ENCODE assay signal across 15 cellular contexts in genomic region chr2:65639156-65639876, GRCh38.
DNase-seq lines count a peak whose midpoint lies in the region; ATAC-seq, FAIRE-seq and TF ChIP-seq lines count a peak whose summit lies in the region.
"Had no signal": no experiment of that assay in that cellular context is flagged by ENCODE, and none has a peak within 500 bp of the region (broad histone marks: within the 10 kb centered on the region; RNA-seq: fewer than 3 reads in every experiment).

No MANE protein-coding gene starts in this region.

- in situ Hi-C loops in KBM-7 (cut with MboI; ENCODE audit: low pct_unique_long_range_greater_than_20kb, low sequenced_read_pairs): no loop called here

- H3K4me2 ChIP-seq in A549: peak overlapping the region; percentile 77
- no peak overlapping the region for H3K4me2 ChIP-seq in Loucy (ENCODE audit: low read depth, low read length, poor library complexity, severe bottlenecking)
- H3K4me2 ChIP-seq: GM23338 had no signal

- peak in 1 of 2 experiments; percentile 8; a peak in 3 of 6 replicates for ATAC-seq in A549
- ATAC-seq in HG03442 (IDR thresholded peaks at IDR 0.05; ENCODE audit: unreplicated experiment): no peak
- ATAC-seq: activated T-helper 17 cell treated with anti-CD3 and anti-CD28 coated beads, Interleukin-2, amount 50 U/mL, for 72 hours had no signal

- CTCF ChIA-PET in A549 (lab: Yijun Ruan, JAX): interaction anchor here (0.9 to 2.6 kb wide), 16 partner anchors 8 to 1678 kb away, joined by 3 to 20 read pairs (median 4); no protein-coding TSS in a partner anchor

- 54% methylated on average over 6 of the region's 6 CpGs for WGBS in A549 (ENCODE audit: missing lambda C conversion rate)
- WGBS in lower leg skin, 2 donors: 34 to 62% methylated on average over 6 of the region's 6 CpGs

- no peak for TF ChIP-seq RAD21 in A549 (conservative IDR thresholded peaks at IDR 0.05 in 1 of 2, IDR thresholded peaks at IDR 0.05 in 1 of 2)

- TF ChIP-seq CTCF in A549 (IDR thresholded peaks at IDR 0.05): no peak
- TF ChIP-seq CTCF in Loucy (conservative IDR thresholded peaks at IDR 0.05; ENCODE audit: low read length): no peak
- TF ChIP-seq CTCF in lower leg skin (IDR thresholded peaks at IDR 0.05): no peak

- peaks cover 9% of the 10 kb centered on the region; the same call in 2 of the 3 replicates for H3K4me1 ChIP-seq in A549
- no peaks in the 10 kb centered on the region for H3K4me1 ChIP-seq in Loucy (ENCODE audit: insufficient read depth, low read length, poor library complexity, severe bottlenecking)
- H3K4me1 ChIP-seq: breast epithelium had no signal

- no peak overlapping the region; a peak in 1 of 6 replicates for H3K27ac ChIP-seq in A549
- H3K27ac ChIP-seq: breast epithelium had no signal

- no peaks in the 10 kb centered on the region for H3F3A ChIP-seq in Loucy (ENCODE audit: low read depth)

- H3K79me2 ChIP-seq in Loucy (ENCODE audit: insufficient read depth, low read length): no peaks in the 10 kb centered on the region

- no peaks in the 10 kb centered on the region for H3K36me3 ChIP-seq in Loucy (ENCODE audit: insufficient read depth, low read length)
- H3K36me3 ChIP-seq: breast epithelium had no signal

- POLR2A ChIA-PET in A549 (lab: Yijun Ruan, JAX): interaction anchor here (0.8 kb wide), 1 partner anchor 8 kb away, joined by 3 read pairs; no protein-coding TSS in a partner anchor

- H3K9me3 ChIP-seq in A549 (no peaks in the 10 kb centered on the region), Loucy (ENCODE audit: insufficient read depth, low read depth, low read length) (no peaks in the 10 kb centered on the region)
- H3K9me3 ChIP-seq: breast epithelium had no signal

- intact Hi-C loops in lower leg skin (cut with DNase I; ENCODE audit: low total_unique reads): no loop called here

- H3K9ac ChIP-seq in Loucy (ENCODE audit: low read depth, low read length, poor library complexity, severe bottlenecking): no peak overlapping the region

- TF ChIP-seq EP300 in A549 (IDR thresholded peaks at IDR 0.05): no peak

- DNase-seq in A549 (ENCODE audit: low read depth in 1 of 2, low spot score in 1 of 2) (no peak), dedifferentiated amniotic fluid mesenchymal stem cell (ENCODE audit: extremely low spot score) (peak; percentile 17), mucosa of gallbladder (ENCODE audit: low spot score) (peak; percentile 44), pons (ENCODE audit: low spot score) (no peak), lower leg skin (ENCODE audit: low spot score in 2 of 2) (no peak), KBM-7 (no peak)
- DNase-seq: activated CD4-positive, alpha-beta T cell treated with anti-CD3 and anti-CD28 coated beads, Interleukin-2, amount 10 ng/mL, durations not matched to agents 24 days and 14 days; erythroblast; kidney; NCI-H1417 treated with DMSO at 0.1 percent for 48 hours had no signal

- peak overlapping the region; percentile 30; the same call in 1 of the 2 replicates for H2AFZ ChIP-seq in Loucy (ENCODE audit: low read length)

- H3K27me3 ChIP-seq in Loucy (ENCODE audit: insufficient read depth, low read length, poor library complexity, severe bottlenecking): no peaks in the 10 kb centered on the region
- H3K27me3 ChIP-seq: breast epithelium had no signal

- no peaks in the 10 kb centered on the region for H3K9me2 ChIP-seq in Loucy (replicated peaks; ENCODE audit: low read depth, low read length)

- no peak for FAIRE-seq in A549 (lab: Jason Lieb, UNC)
- FAIRE-seq: kidney had no signal

- H3K4me3 ChIP-seq in A549: peak overlapping the region; percentile 42; the same call in 2 of the 3 replicates
- H3K4me3 ChIP-seq in Loucy (ENCODE audit: low read length, poor library complexity, severe bottlenecking): no peak overlapping the region
- no peak overlapping the region for H3K4me3 ChIP-seq in lower leg skin (ENCODE audit: low read depth, poor library complexity, severe bottlenecking)
- H3K4me3 ChIP-seq: GM23338 had no signal

- no peaks in the 10 kb centered on the region for H4K20me1 ChIP-seq in Loucy (ENCODE audit: insufficient read depth, low read length, poor library complexity, severe bottlenecking)

- no peak for TF ChIP-seq POLR2A in A549 (IDR thresholded peaks at IDR 0.05; ENCODE audit: low read length)
- TF ChIP-seq POLR2A in lower leg skin (IDR thresholded peaks at IDR 0.05): no peak

TF ChIP-seq in A549, 52 proteins besides CTCF, POLR2A, EP300 and RAD21:
- no peak for TF ChIP-seq JUN (IDR thresholded peaks at IDR 0.05)
- TF ChIP-seq FOXS1 (CRISPR knock-in tag; IDR thresholded peaks at IDR 0.05): no peak
- TF ChIP-seq HOXA7 (CRISPR knock-in tag; IDR thresholded peaks at IDR 0.05): no peak
- TF ChIP-seq E2F6 (IDR thresholded peaks at IDR 0.05; ENCODE audit: borderline replicate concordance, low read depth): no peak
- TF ChIP-seq ATOH8 (CRISPR knock-in tag; IDR thresholded peaks at IDR 0.05; ENCODE audit: low read depth): no peak
- TF ChIP-seq CBX2 (IDR thresholded peaks at IDR 0.05; ENCODE audit: borderline replicate concordance, low read depth): no peak
- TF ChIP-seq SREBF2 (IDR thresholded peaks at IDR 0.05): no peak
- TF ChIP-seq FOSB (CRISPR knock-in tag; IDR thresholded peaks at IDR 0.05): no peak
- no peak for TF ChIP-seq EHF (CRISPR knock-in tag; IDR thresholded peaks at IDR 0.05)
- TF ChIP-seq BHLHE40 (IDR thresholded peaks at IDR 0.05; ENCODE audit: low read depth, low read length): no peak
- TF ChIP-seq HEYL (CRISPR knock-in tag; IDR thresholded peaks at IDR 0.05): no peak
- no peak for TF ChIP-seq ZNF302 (CRISPR knock-in tag; IDR thresholded peaks at IDR 0.05)
- TF ChIP-seq NFE2L2 (conservative IDR thresholded peaks at IDR 0.05; ENCODE audit: low read length): no peak
- TF ChIP-seq SMC3 (IDR thresholded peaks at IDR 0.05): no peak
- no peak for TF ChIP-seq CBX8 (IDR thresholded peaks at IDR 0.05)
- TF ChIP-seq GATA3 (IDR thresholded peaks at IDR 0.05; ENCODE audit: borderline replicate concordance): no peak
TF ChIP-seq in A549: peak in this region for 0.

Comparison
In these comparisons a context has a peak if more than half of its experiments do, and no peak if none do; other contexts are left out.
1. DNase-seq: peak in dedifferentiated amniotic fluid mesenchymal stem cell (single experiment) and mucosa of gallbladder (single experiment); none in A549 (0 of 2), pons (single experiment), lower leg skin (0 of 2) and KBM-7 (single experiment).